ENCODE assay signal across 1 cellular context in genomic region chr4:67668315-67668714, GRCh38.
TF ChIP-seq lines count a peak whose summit lies in the region.

No MANE protein-coding gene starts in this region.

TF ChIP-seq in HepG2, 621 proteins besides CTCF, POLR2A, EP300 and RAD21:
- peak; percentile 60 for TF ChIP-seq MAFF (IDR thresholded peaks at IDR 0.05; ENCODE audit: low read depth, low read length)
- no peak for TF ChIP-seq RFXAP (CRISPR knock-in tag; IDR thresholded peaks at IDR 0.05; ENCODE audit: borderline replicate concordance)
- TF ChIP-seq MAFK (conservative IDR thresholded peaks at IDR 0.05 in 1 of 2, IDR thresholded peaks at IDR 0.05 in 1 of 2; ENCODE audit: low read length in 2 of 2) = peak; percentile 35 to 70; a peak in 2 of 4 replicates
